ENCODE assay signal across 3 cellular contexts in genomic region chr1:34787461-34788420, GRCh38.
A peak's percentile ranks its signal among the peaks of the same experiment; 100 is the strongest.
TF ChIP-seq lines count a peak whose summit lies in the region.

No MANE protein-coding gene starts in this region.

TF ChIP-seq in Ishikawa, 13 proteins besides CTCF, POLR2A, EP300 and RAD21:
- TF ChIP-seq ZBTB7A (IDR thresholded peaks at IDR 0.05; ENCODE audit: low read depth): no peak
TF ChIP-seq in Ishikawa: peak in this region for 0.

TF ChIP-seq in WTC11, 78 proteins besides CTCF, POLR2A, EP300 and RAD21:
- TF ChIP-seq ZBTB43 (CRISPR knock-in tag; IDR thresholded peaks at IDR 0.05) (no peak), RORB (CRISPR knock-in tag; IDR thresholded peaks at IDR 0.05) (no peak), AR (CRISPR knock-in tag; IDR thresholded peaks at IDR 0.05) (no peak), GRHL2 (CRISPR knock-in tag; IDR thresholded peaks at IDR 0.05; ENCODE audit: insufficient replicate concordance, severe bottlenecking) (no peak), GABPB1 (CRISPR knock-in tag; IDR thresholded peaks at IDR 0.05) (no peak), ESRRA (CRISPR knock-in tag; IDR thresholded peaks at IDR 0.05; ENCODE audit: borderline replicate concordance) (no peak), TCF7 (CRISPR knock-in tag; IDR thresholded peaks at IDR 0.05; ENCODE audit: low read depth) (no peak), FOXK1 (CRISPR knock-in tag; IDR thresholded peaks at IDR 0.05) (no peak), FOXP1 (CRISPR knock-in tag; IDR thresholded peaks at IDR 0.05; ENCODE audit: borderline replicate concordance) (no peak), ZNF317 (CRISPR knock-in tag; IDR thresholded peaks at IDR 0.05; ENCODE audit: borderline replicate concordance, low read depth) (no peak), MYBL2 (CRISPR knock-in tag; IDR thresholded peaks at IDR 0.05) (no peak), MXD4 (CRISPR knock-in tag; IDR thresholded peaks at IDR 0.05; ENCODE audit: borderline replicate concordance) (no peak), ZNF219 (CRISPR knock-in tag; IDR thresholded peaks at IDR 0.05; ENCODE audit: borderline replicate concordance) (no peak), ZMAT4 (CRISPR knock-in tag; IDR thresholded peaks at IDR 0.05) (no peak)
- TF ChIP-seq, protein P1, sequence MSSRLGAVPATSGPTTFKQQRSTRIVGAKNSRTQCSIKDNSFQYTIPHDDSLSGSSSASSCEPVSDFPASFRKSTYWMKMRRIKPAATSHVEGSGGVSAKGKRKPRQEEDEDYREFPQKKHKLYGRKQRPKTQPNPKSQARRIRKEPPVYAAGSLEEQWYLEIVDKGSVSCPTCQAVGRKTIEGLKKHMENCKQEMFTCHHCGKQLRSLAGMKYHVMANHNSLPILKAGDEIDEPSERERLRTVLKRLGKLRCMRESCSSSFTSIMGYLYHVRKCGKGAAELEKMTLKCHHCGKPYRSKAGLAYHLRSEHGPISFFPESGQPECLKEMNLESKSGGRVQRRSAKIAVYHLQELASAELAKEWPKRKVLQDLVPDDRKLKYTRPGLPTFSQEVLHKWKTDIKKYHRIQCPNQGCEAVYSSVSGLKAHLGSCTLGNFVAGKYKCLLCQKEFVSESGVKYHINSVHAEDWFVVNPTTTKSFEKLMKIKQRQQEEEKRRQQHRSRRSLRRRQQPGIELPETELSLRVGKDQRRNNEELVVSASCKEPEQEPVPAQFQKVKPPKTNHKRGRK (CRISPR knock-in tag; IDR thresholded peaks at IDR 0.05; ENCODE audit: borderline replicate concordance): no peak
- TF ChIP-seq, protein P2, sequence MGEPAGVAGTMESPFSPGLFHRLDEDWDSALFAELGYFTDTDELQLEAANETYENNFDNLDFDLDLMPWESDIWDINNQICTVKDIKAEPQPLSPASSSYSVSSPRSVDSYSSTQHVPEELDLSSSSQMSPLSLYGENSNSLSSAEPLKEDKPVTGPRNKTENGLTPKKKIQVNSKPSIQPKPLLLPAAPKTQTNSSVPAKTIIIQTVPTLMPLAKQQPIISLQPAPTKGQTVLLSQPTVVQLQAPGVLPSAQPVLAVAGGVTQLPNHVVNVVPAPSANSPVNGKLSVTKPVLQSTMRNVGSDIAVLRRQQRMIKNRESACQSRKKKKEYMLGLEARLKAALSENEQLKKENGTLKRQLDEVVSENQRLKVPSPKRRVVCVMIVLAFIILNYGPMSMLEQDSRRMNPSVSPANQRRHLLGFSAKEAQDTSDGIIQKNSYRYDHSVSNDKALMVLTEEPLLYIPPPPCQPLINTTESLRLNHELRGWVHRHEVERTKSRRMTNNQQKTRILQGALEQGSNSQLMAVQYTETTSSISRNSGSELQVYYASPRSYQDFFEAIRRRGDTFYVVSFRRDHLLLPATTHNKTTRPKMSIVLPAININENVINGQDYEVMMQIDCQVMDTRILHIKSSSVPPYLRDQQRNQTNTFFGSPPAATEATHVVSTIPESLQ (CRISPR knock-in tag; IDR thresholded peaks at IDR 0.05): no peak

TF ChIP-seq in HepG2, 621 proteins besides CTCF, POLR2A, EP300 and RAD21:
- TF ChIP-seq ONECUT2 (CRISPR knock-in tag; IDR thresholded peaks at IDR 0.05) (no peak), ZFP41 (CRISPR knock-in tag; IDR thresholded peaks at IDR 0.05; ENCODE audit: borderline replicate concordance) (no peak), STAG1 (CRISPR knock-in tag; IDR thresholded peaks at IDR 0.05) (peak; percentile 32; the same call in 1 of the 2 replicates)
